ENCODE assay signal across 8 cellular contexts in the genomic region with DNA sequence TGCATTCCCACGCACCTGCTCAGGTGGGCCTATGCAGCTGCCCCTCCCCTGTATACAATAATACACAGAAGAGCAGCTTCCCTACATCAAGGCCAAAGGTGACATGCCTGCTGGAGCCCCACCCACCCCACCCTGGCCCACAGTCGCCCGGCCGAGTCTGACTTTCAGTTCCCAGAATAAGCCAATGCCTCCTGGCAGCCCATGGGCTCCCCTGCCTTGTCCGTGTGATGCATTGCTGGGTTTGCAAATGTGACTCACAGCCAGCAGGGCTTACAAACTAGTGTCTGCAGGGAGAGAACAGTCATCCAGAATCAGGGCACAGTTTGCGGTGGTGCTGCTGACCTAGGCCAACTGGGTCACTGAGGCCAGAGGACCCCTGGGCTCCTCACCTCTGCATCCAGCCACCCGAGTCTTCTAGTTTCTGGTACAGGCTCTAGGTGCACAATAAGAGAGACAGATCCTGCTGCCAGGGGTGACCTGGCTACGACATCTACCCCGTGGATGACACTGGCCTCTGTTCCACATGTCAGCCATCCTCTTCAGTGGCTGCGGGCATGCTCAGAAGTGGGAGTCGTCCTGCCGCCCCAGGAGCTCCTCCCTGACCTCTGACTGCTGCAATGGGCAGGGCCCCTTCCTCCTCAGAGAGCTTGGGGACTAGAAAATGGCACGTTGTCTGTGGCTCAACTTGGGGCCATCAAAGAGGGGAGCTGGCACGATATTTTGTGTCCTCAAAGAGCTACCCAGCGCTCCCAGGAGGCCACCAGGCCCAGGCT.
DNase-seq lines count a peak whose midpoint lies in the region; ATAC-seq and TF ChIP-seq lines count a peak whose summit lies in the region.

No MANE protein-coding gene starts in this region.

- 70 to 78% (median 78%) methylated on average over 14 to 15 of the region's 15 CpGs for WGBS in ovary, 3 donors

- intact Hi-C loops in ovary (cut with DNase I) = no loop called here

- ATAC-seq in left lobe of liver = no peak

- no peak for TF ChIP-seq CTCF in NB4 (IDR thresholded peaks at IDR 0.05; ENCODE audit: low read depth, low read length)
- no peak for TF ChIP-seq CTCF in epithelial cell of esophagus (IDR thresholded peaks at IDR 0.05; ENCODE audit: insufficient read depth, low read depth, low read length, missing control alignments)
- no peak for TF ChIP-seq CTCF in ovary (IDR thresholded peaks at IDR 0.05)

- H3K36me3 ChIP-seq in ovary = no peaks in the 10 kb centered on the region

- H3K9me3 ChIP-seq in ovary = no peaks in the 10 kb centered on the region

- no peaks in the 10 kb centered on the region for H3K27me3 ChIP-seq in ovary

- peak overlapping the region in 1 of 2 donors; percentile 61 for H3K27ac ChIP-seq in ovary

- peaks cover 28% of the 10 kb centered on the region for H3K4me1 ChIP-seq in ovary (ENCODE audit: insufficient read depth)

- H3K4me3 ChIP-seq in NB4 (ENCODE audit: low read depth, low read length) (no peak overlapping the region), epithelial cell of esophagus (ENCODE audit: low read length) (no peak overlapping the region), ovary (no peak overlapping the region)

- peak; percentile 80 for DNase-seq in ELR (ENCODE audit: low read depth)
- peak; percentile 37 for DNase-seq in NB4 (ENCODE audit: low read depth)
- peak; percentile 86 for DNase-seq in epithelial cell of esophagus (ENCODE audit: low read depth)
- peak; percentile 60 for DNase-seq in occipital lobe (lab: John Stamatoyannopoulos, UW)
- no peak for DNase-seq in DMS53 treated with DMSO at 0.1 percent for 48 hours (lab: John Stamatoyannopoulos, UW; ENCODE audit: unreplicated experiment)
- DNase-seq in NCI-H2029 treated with DMSO at 0.1 percent for 48 hours (lab: John Stamatoyannopoulos, UW) = no peak
- DNase-seq in ovary = no peak
- no peak for DNase-seq in left lobe of liver (ENCODE audit: low spot score)

- TF ChIP-seq POLR2A in NB4 (IDR thresholded peaks at IDR 0.05; ENCODE audit: extremely low read depth, insufficient read length) (no peak), ovary (IDR thresholded peaks at IDR 0.05) (no peak)

- no peak for TF ChIP-seq EP300 in ovary (IDR thresholded peaks at IDR 0.05)

Comparison
In these comparisons a context has a peak if more than half of its experiments do, and no peak if none do; other contexts are left out.
1. DNase-seq: peak in ELR (single experiment), NB4 (single experiment), epithelial cell of esophagus (single experiment) and occipital lobe (single experiment); none in DMS53 treated with DMSO at 0.1 percent for 48 hours (single experiment), NCI-H2029 treated with DMSO at 0.1 percent for 48 hours (single experiment), ovary (0 of 5) and left lobe of liver (single experiment).